Comparison of ENCODE assay signal across 23 cellular contexts in the genomic region with DNA sequence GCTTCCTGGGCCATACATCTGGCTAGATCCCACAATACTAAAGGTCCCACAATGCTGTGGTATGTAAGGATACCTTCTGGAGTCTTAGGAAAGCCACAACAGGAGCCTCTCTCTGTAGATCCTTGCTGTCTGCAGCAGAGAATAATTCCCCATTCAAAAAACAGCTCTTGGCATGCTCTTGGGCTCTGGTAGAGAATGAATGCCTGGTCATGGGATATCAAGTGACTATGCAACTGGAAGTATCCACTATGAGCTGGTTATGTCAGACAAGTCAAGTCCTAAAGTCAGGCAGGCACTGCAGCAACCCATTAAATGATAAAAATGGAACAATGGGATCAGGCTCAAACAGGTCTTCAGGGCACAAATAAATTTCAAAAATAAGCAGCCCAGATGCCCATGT. TPM values are rescaled to one million over a fixed set of nuclear protein-coding genes. Genes with fewer than 3 reads are reported as not detected.
DNase-seq lines count a peak whose midpoint lies in the region; TF ChIP-seq lines count a peak whose summit lies in the region.
"Had no signal": no experiment of that assay in that cellular context is flagged by ENCODE, and none has a peak within 500 bp of the region (broad histone marks: within the 10 kb centered on the region; RNA-seq: fewer than 3 reads in every experiment).

No MANE protein-coding gene starts in this region.

- H3T11ph ChIP-seq in H9 (ENCODE audit: low read length) = no peak overlapping the region

- no peak overlapping the region for H2BK20ac ChIP-seq in H9 (ENCODE audit: low read depth, low read length, poor library complexity, severe bottlenecking)

- no peaks in the 10 kb centered on the region for H4K20me1 ChIP-seq in H9 (ENCODE audit: control insufficient read depth, insufficient read depth, insufficient read length)

- H3K4me1 ChIP-seq in mesenchymal stem cell (ENCODE audit: control insufficient read depth, insufficient read depth, low read depth, low read length) (no peaks in the 10 kb centered on the region), H9 (ENCODE audit: insufficient read depth, low read length) (0 out of 2 replicates have a peak, but pooled peaks cover 2% of the 10 kb centered on the region)
- H3K4me1 ChIP-seq: colonic mucosa had no signal

- H3K4me2 ChIP-seq in mesenchymal stem cell (ENCODE audit: low read length, poor library complexity, severe bottlenecking) (no peak overlapping the region), H9 (ENCODE audit: insufficient read depth, insufficient read length, low read length) (no peak overlapping the region)

- H2AK5ac ChIP-seq in mesenchymal stem cell (ENCODE audit: low read length, severe bottlenecking) (no peak overlapping the region), H9 (ENCODE audit: insufficient read length, low read length) (no peak overlapping the region)

- H2BK12ac ChIP-seq in mesenchymal stem cell (ENCODE audit: low read length in 2 of 2) = no peak overlapping the region
- no peak overlapping the region for H2BK12ac ChIP-seq in H9 (ENCODE audit: insufficient read length, low read depth, low read length)

- H3K14ac ChIP-seq in mesenchymal stem cell (ENCODE audit: low read length in 2 of 2) (no peak overlapping the region), H9 (ENCODE audit: insufficient read depth, low read length) (no peak overlapping the region)

- H3K9me3 ChIP-seq in AG04450 (ENCODE audit: control insufficient read depth, insufficient read depth, low read length) (peaks cover 2% of the 10 kb centered on the region; the same call in 1 of the 2 replicates), mesenchymal stem cell (ENCODE audit: control insufficient read depth, low read length) (no peaks in the 10 kb centered on the region), H9 (ENCODE audit: control insufficient read depth, low read depth, low read length) (no peaks in the 10 kb centered on the region)
- H3K9me3 ChIP-seq: colonic mucosa, left lung, thoracic aorta had no signal

- H3K4me3 ChIP-seq in AG04450 (ENCODE audit: low read depth, low read length) (no peak overlapping the region), choroid plexus epithelial cell (ENCODE audit: low read depth, low read length) (no peak overlapping the region), mesenchymal stem cell (ENCODE audit: insufficient read depth in 1 of 2, low read depth in 1 of 2, low read length in 2 of 2) (no peak overlapping the region)
- H3K4me3 ChIP-seq: colonic mucosa, left lung, thoracic aorta had no signal

- no peak overlapping the region for H3K56ac ChIP-seq in H9 (ENCODE audit: insufficient read length, low read depth, low read length)

- no peaks in the 10 kb centered on the region for H3K27me3 ChIP-seq in AG04450 (ENCODE audit: control insufficient read depth, insufficient read depth, low read length)
- peaks cover 0 to 10% of the 10 kb centered on the region in 2 experiments for H3K27me3 ChIP-seq in mesenchymal stem cell (ENCODE audit: control insufficient read depth in 1 of 2, insufficient read depth in 1 of 2, low read length in 2 of 2)
- no peaks in the 10 kb centered on the region for H3K27me3 ChIP-seq in H9 (ENCODE audit: insufficient read depth, low read length)
- H3K27me3 ChIP-seq: colonic mucosa, left lung had no signal

- CTCF ChIA-PET in AG04450 (lab: Charles Lee) = interaction anchor here (1.4 to 1.6 kb wide), 2 partner anchors 10 to 18 kb away, joined by 4 read pairs; no protein-coding TSS in a partner anchor
- CTCF ChIA-PET in GM10248 (lab: Yijun Ruan, JAX) = interaction anchor here (1.1 to 1.8 kb wide), 5 partner anchors 7 to 353 kb away, joined by 3 to 8 read pairs (median 6); no protein-coding TSS in a partner anchor

- no peak overlapping the region for H4K5ac ChIP-seq in H9 (ENCODE audit: insufficient read length, low read depth, low read length)

- H2BK15ac ChIP-seq in mesenchymal stem cell (ENCODE audit: low read depth, poor library complexity, severe bottlenecking) (no peak overlapping the region), H9 (ENCODE audit: low read depth, low read length) (no peak overlapping the region)

- no peak overlapping the region for H3K4ac ChIP-seq in mesenchymal stem cell (ENCODE audit: low read depth in 1 of 2, low read length in 2 of 2)
- no peak overlapping the region for H3K4ac ChIP-seq in H9 (ENCODE audit: low read depth, low read length)

- H3K4me3 Mint-ChIP-seq in HFFc6 (no peak overlapping the region), immature natural killer cell (no peak overlapping the region), H9 (no peak overlapping the region)
- H3K4me3 Mint-ChIP-seq: activated CD4-positive, alpha-beta T cell treated with anti-CD3 and anti-CD28 coated beads for 36 hours; stimulated activated memory B cell treated with anti-CD40 and anti-IgM and Interleukin-4, amounts not matched to agents 10 μg/mL and 1 μg/mL and 100 μg/mL, for 72 hours; T-cell had no signal

- peak overlapping the region; percentile 80 for H3K9ac ChIP-seq in mesenchymal stem cell (ENCODE audit: low read length)
- H3K9ac ChIP-seq in H9 (ENCODE audit: extremely low read depth, insufficient read length, low read length) = no peak overlapping the region

- DNase-seq in AG04450 (ENCODE audit: low read depth, low spot score) (no peak), HFFc6 (no peak), choroid plexus epithelial cell (ENCODE audit: low read depth) (peak; percentile 39), mesenchymal stem cell (no peak), GM10248 (ENCODE audit: extremely low spot score) (no peak), immature natural killer cell (no peak), DMS153 treated with DMSO at 0.1 percent for 48 hours (lab: John Stamatoyannopoulos, UW; ENCODE audit: unreplicated experiment) (no peak), H9 (no peak)
- DNase-seq: CD4-positive, alpha-beta T cell; colonic mucosa; H7; left lung; midbrain; MM.1S; NCI-H82; posterior cingulate gyrus; SHP77; stimulated activated CD4-positive, alpha-beta T cell treated with anti-CD3 and anti-CD28 coated beads, Interleukin-2, amount 100 ng/mL, for 24 hours; T-cell had no signal

- no peak overlapping the region for H3K23ac ChIP-seq in mesenchymal stem cell (ENCODE audit: low read length in 2 of 2)
- H3K23ac ChIP-seq in H9 (ENCODE audit: insufficient read length, low read depth, low read length) = no peak overlapping the region

- peaks cover 2% of the 10 kb centered on the region; the same call in 1 of the 2 replicates for H3K79me2 ChIP-seq in H9 (ENCODE audit: insufficient read depth, low read length)

- H4K91ac ChIP-seq in mesenchymal stem cell (ENCODE audit: low read length) (no peak overlapping the region), H9 (ENCODE audit: insufficient read length, low read depth, low read length) (no peak overlapping the region)

- H2BK5ac ChIP-seq in mesenchymal stem cell (ENCODE audit: low read depth, low read length, poor library complexity, severe bottlenecking) = no peak overlapping the region
- H2BK5ac ChIP-seq in H9 (ENCODE audit: insufficient read length, low read length) = no peak overlapping the region

- peaks cover 4% of the 10 kb centered on the region for H3K27me3 Mint-ChIP-seq in HFFc6 (ENCODE audit: insufficient read depth)
- H3K27me3 Mint-ChIP-seq in immature natural killer cell (ENCODE audit: low read depth in 3 of 3) = peaks cover 0 to 9% (median under 1%) of the 10 kb centered on the region in 3 donors
- H3K27me3 Mint-ChIP-seq in H9 (ENCODE audit: low read depth) = peaks cover 11% of the 10 kb centered on the region
- H3K27me3 Mint-ChIP-seq: activated CD4-positive, alpha-beta T cell treated with anti-CD3 and anti-CD28 coated beads for 36 hours; CD4-positive, alpha-beta T cell; stimulated activated memory B cell treated with anti-CD40 and anti-IgM and Interleukin-4, amounts not matched to agents 10 μg/mL and 1 μg/mL and 100 μg/mL, for 72 hours; T-cell had no signal

- H3K36me3 Mint-ChIP-seq in HFFc6 (ENCODE audit: low read depth) = no peaks in the 10 kb centered on the region
- H3K36me3 Mint-ChIP-seq in immature natural killer cell = peaks cover 0 to 15% (median 4%) of the 10 kb centered on the region in 3 donors
- peaks cover 8 to 27% (median 27%) of the 10 kb centered on the region in 3 experiments for H3K36me3 Mint-ChIP-seq in H9 (ENCODE audit: insufficient read depth in 1 of 3, low read depth in 3 of 3)

- POLR2A ChIA-PET in AG04450 (lab: Yijun Ruan, JAX) = no interaction called here
- POLR2A ChIA-PET in GM10248 (lab: Yijun Ruan, JAX) = no interaction called here

- no peaks in the 10 kb centered on the region for H3K36me3 ChIP-seq in mesenchymal stem cell (ENCODE audit: control insufficient read depth in 1 of 2, insufficient read depth in 2 of 2, low read depth in 1 of 2, low read length in 2 of 2)
- H3K36me3 ChIP-seq: colonic mucosa, left lung, thoracic aorta had no signal

- H3K27ac Mint-ChIP-seq in HFFc6 (peak overlapping the region; percentile 72; the same call in 1 of the 2 replicates), immature natural killer cell (no peak overlapping the region), H9 (no peak overlapping the region)
- H3K27ac Mint-ChIP-seq: activated T-helper 2 cell treated with anti-CD3 and anti-CD28 coated beads, Interferon-gamma antibody, Interleukin-2, Interleukin-4, amounts not matched to agents 10 μg/mL and 5 μg/mL and 100 μg/mL, durations not matched to agents 14 hours and 24 hours and 36 hours; CD4-positive, alpha-beta T cell; stimulated activated memory B cell treated with anti-CD40 and anti-IgM and Interleukin-4, amounts not matched to agents 10 μg/mL and 1 μg/mL and 100 μg/mL, for 72 hours; T-cell had no signal

- peak overlapping the region; percentile 34 for H2BK120ac ChIP-seq in mesenchymal stem cell (ENCODE audit: low read depth, low read length)
- no peak overlapping the region for H2BK120ac ChIP-seq in H9 (ENCODE audit: low read depth, low read length, poor library complexity, severe bottlenecking)

- H3K18ac ChIP-seq in mesenchymal stem cell (ENCODE audit: low read depth in 1 of 2, low read length in 2 of 2) (no peak overlapping the region), H9 (ENCODE audit: insufficient read length, low read depth, low read length) (no peak overlapping the region)

- H2AFZ ChIP-seq in mesenchymal stem cell (ENCODE audit: low read depth, low read length) (no peak overlapping the region), H9 (ENCODE audit: low read length) (no peak overlapping the region)

- H3K23me2 ChIP-seq in H9 (ENCODE audit: insufficient read length, low read depth, low read length, poor library complexity, severe bottlenecking) = peaks cover 10% of the 10 kb centered on the region

- H3K79me1 ChIP-seq in mesenchymal stem cell (replicated peaks; ENCODE audit: low read length, poor library complexity, severe bottlenecking) (peaks cover 6% of the 10 kb centered on the region), H9 (ENCODE audit: insufficient read depth, low read depth, low read length, poor library complexity, severe bottlenecking) (no peaks in the 10 kb centered on the region)

- H3K27ac ChIP-seq in AG04450 (ENCODE audit: low read depth, low read length) = peak overlapping the region; percentile 85
- no peak overlapping the region for H3K27ac ChIP-seq in mesenchymal stem cell (ENCODE audit: low read length, poor library complexity, severe bottlenecking)
- H3K27ac ChIP-seq in H9 (ENCODE audit: insufficient read length, low read depth, low read length) = no peak overlapping the region
- H3K27ac ChIP-seq: colonic mucosa had no signal

- TF ChIP-seq CTCF in AG04450 (IDR thresholded peaks at IDR 0.05; ENCODE audit: low read depth, low read length) (no peak), HFFc6 (IDR thresholded peaks at IDR 0.05) (no peak), choroid plexus epithelial cell (conservative IDR thresholded peaks at IDR 0.05; ENCODE audit: low read depth, low read length) (no peak), GM10248 (IDR thresholded peaks at IDR 0.05; ENCODE audit: control extremely low read depth, extremely low read depth, low read depth, missing control alignments) (no peak), H9 (conservative IDR thresholded peaks at IDR 0.05) (no peak)

- H3K4me1 Mint-ChIP-seq in HFFc6 (ENCODE audit: low read depth) (peaks cover 24% of the 10 kb centered on the region), immature natural killer cell (peaks cover 10 to 27% of the 10 kb centered on the region in 2 donors), H9 (peaks cover 9 to 16% of the 10 kb centered on the region in 2 experiments)

- no peak overlapping the region for H4K8ac ChIP-seq in mesenchymal stem cell (ENCODE audit: low read length)
- H4K8ac ChIP-seq in H9 (replicated peaks; ENCODE audit: insufficient read length, low read depth, low read length) = no peak overlapping the region

- H3K9me3 Mint-ChIP-seq in HFFc6 (peaks cover 12% of the 10 kb centered on the region; the same call in 1 of the 2 replicates), immature natural killer cell (no peaks in the 10 kb centered on the region), H9 (peaks cover 25 to 27% of the 10 kb centered on the region in 2 experiments)
- H3K9me3 Mint-ChIP-seq: CD4-positive, alpha-beta T cell; stimulated activated memory B cell treated with anti-CD40 and anti-IgM and Interleukin-4, amounts not matched to agents 10 μg/mL and 1 μg/mL and 100 μg/mL, for 72 hours; T-cell had no signal

RNA-seq across cellular contexts. Expression of a gene that starts 4.4 kb away (rescaled TPM):
- 2.6 and 3.6 TPM in 2 replicates for polyA plus RNA-seq in AG04450 (2011; rRNA removed)
- polyA minus RNA-seq in AG04450 (2011; rRNA and poly(A)+ RNA removed) = 1.1 and 1.5 TPM in 2 replicates
- 1 to 10 TPM; 1.2 to 2.0 (median 1.5) TPM for total RNA-seq in HFFc6 (2021; fragmentation: NEBNext Ultra II Directional; extraction: Animal tissue kit (Norgen Biotek cat#: 25700))
- polyA plus RNA-seq in mesenchymal stem cell (2013, experiment 1 of 2) = 1.9 TPM
- polyA plus RNA-seq in mesenchymal stem cell (2013, experiment 2 of 2) = 2.3 TPM
- 1 to 10 TPM; 6.3 to 9.2 (median 9.1) TPM for polyA plus RNA-seq in immature natural killer cell
- 2.3 and 3.0 TPM in 2 replicates for total RNA-seq in H9 (2021)

RNA-seq across cellular contexts. Expression of a gene that starts 4.5 kb away (rescaled TPM):
- 17.0 and 22.8 TPM in 2 replicates for polyA plus RNA-seq in AG04450 (2011; rRNA removed)
- polyA minus RNA-seq in AG04450 (2011; rRNA and poly(A)+ RNA removed) = 10.4 and 19.2 TPM in 2 replicates
- total RNA-seq in HFFc6 (2021; fragmentation: NEBNext Ultra II Directional; extraction: Animal tissue kit (Norgen Biotek cat#: 25700)) = 10 to 100 TPM; 14.2 to 18.1 (median 16.6) TPM
- 7.7 TPM for polyA plus RNA-seq in mesenchymal stem cell (2013, experiment 1 of 2)
- polyA plus RNA-seq in mesenchymal stem cell (2013, experiment 2 of 2) = 7.8 TPM
- 10 to 100 TPM; 38.4 to 43.2 (median 39.7) TPM for polyA plus RNA-seq in immature natural killer cell
- 23.1 and 23.5 TPM in 2 replicates for total RNA-seq in H9 (2021)
